ENCODE assay signal across 14 cellular contexts in the genomic region with DNA sequence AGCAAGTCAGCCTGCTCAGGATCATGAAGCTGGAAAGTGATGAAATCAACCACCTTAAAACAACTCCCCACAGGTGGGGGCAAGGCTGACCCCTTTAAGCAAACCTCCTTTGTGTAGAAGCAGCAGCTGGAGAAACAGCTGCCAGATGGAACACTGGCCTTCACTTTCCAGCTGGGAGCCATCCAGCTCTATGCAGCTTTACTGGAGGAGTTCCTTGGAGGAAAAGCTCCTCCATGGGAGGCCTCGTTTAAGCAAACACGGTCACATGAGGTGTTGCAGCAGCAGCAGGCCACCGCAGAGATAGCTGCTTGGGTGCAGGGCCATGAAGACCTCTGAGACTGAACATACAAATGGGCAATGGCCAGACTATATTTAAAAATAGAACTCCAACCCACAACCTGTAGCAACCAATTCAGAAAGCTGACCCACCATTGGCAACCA. TPM values are rescaled to one million over a fixed set of nuclear protein-coding genes. Genes with fewer than 3 reads are reported as not detected.
DNase-seq lines count a peak whose midpoint lies in the region; ATAC-seq, FAIRE-seq and TF ChIP-seq lines count a peak whose summit lies in the region.
"Had no signal": no experiment of that assay in that cellular context is flagged by ENCODE, and none has a peak within 500 bp of the region (broad histone marks: within the 10 kb centered on the region; RNA-seq: fewer than 3 reads in every experiment).

No MANE protein-coding gene starts in this region.

- no peaks in the 10 kb centered on the region for H3K9me3 ChIP-seq in K562 (replicated peaks; ENCODE audit: control insufficient read depth, insufficient read depth, low read depth, low read length)
- H3K9me3 ChIP-seq in left lung: no peaks in the 10 kb centered on the region
- H3K9me3 ChIP-seq in thyroid gland: no peaks in the 10 kb centered on the region
- H3K9me3 ChIP-seq: HAP-1 had no signal

- no peak overlapping the region for H3K27ac ChIP-seq in K562 (ENCODE audit: extremely low read depth, low read depth, low read length)
- H3K27ac ChIP-seq in left lung: no peak overlapping the region
- no peak overlapping the region for H3K27ac ChIP-seq in thyroid gland
- H3K27ac ChIP-seq: parathyroid adenoma had no signal

- H3K27me3 ChIP-seq in K562 (ENCODE audit: control insufficient read depth in 2 of 2, insufficient read depth in 2 of 2, low read length in 2 of 2): no peaks in the 10 kb centered on the region
- no peaks in the 10 kb centered on the region for H3K27me3 ChIP-seq in left lung
- H3K27me3 ChIP-seq in thyroid gland: no peaks in the 10 kb centered on the region

- no peaks in the 10 kb centered on the region for H4K20me1 ChIP-seq in K562 (replicated peaks; ENCODE audit: control insufficient read depth, insufficient read depth, low read length)

- no peak for TF ChIP-seq RAD21 in K562 (CRISPR knock-in tag; conservative IDR thresholded peaks at IDR 0.05 in 1 of 2, IDR thresholded peaks at IDR 0.05 in 1 of 2)

- POLR2A ChIA-PET in K562 (lab: Yijun Ruan, JAX): interaction anchor here (1.0 to 9.1 kb wide), 4 partner anchors 9 to 18 kb away, joined by 3 to 89 read pairs (median 3); a partner anchor contains a TSS

- DNase-seq in NCI-H2029 (lab: John Stamatoyannopoulos, UW) (peak; percentile 3), NCI-H2029 treated with DMSO at 0.1 percent for 48 hours (lab: John Stamatoyannopoulos, UW) (no peak), K562 (ENCODE audit: extremely low read depth in 1 of 4, low spot score in 3 of 4) (peak in 1 of 4 experiments; percentile 10), left lung (peak in 1 of 2 donors; percentile 49), thyroid gland (peak; percentile 61), T-helper 2 cell (no peak), GF-D8 (lab: John Stamatoyannopoulos, UW) (no peak), iPS-NIHi11 (ENCODE audit: low spot score) (no peak)
- DNase-seq: 8988T; activated B cell treated with CpG ODN at 0.5 μM for 24 hours; activated effector memory CD4-positive, alpha-beta T cell treated with anti-CD3 and anti-CD28 coated beads, Interleukin-2, amount 50 U/mL, for 16 hours; effector memory CD8-positive, alpha-beta T cell had no signal

- no TSS peak for BruUV-seq in K562 (replicated peaks; lab: Mats Ljungman, UMichigan)

- TF ChIP-seq POLR2A in K562 (conservative IDR thresholded peaks at IDR 0.05) (no peak), thyroid gland (IDR thresholded peaks at IDR 0.05) (no peak)

- no peak for TF ChIP-seq EP300 in K562 (IDR thresholded peaks at IDR 0.05; ENCODE audit: low read length)

- no peak overlapping the region for H3K4me2 ChIP-seq in K562 (ENCODE audit: insufficient read depth, low read length)

- TF ChIP-seq CTCF in K562 (IDR thresholded peaks at IDR 0.05 in 2 of 3, conservative IDR thresholded peaks at IDR 0.05 in 1 of 3; ENCODE audit: insufficient read depth in 2 of 3, low read depth in 1 of 3, low read length in 3 of 3) (no peak), left lung (IDR thresholded peaks at IDR 0.05) (no peak), thyroid gland (IDR thresholded peaks at IDR 0.05) (no peak)

- peak overlapping the region in 1 of 2 experiments; percentile 33; a peak in 1 of 4 replicates for H3K9ac ChIP-seq in K562 (ENCODE audit: insufficient read depth in 1 of 2, low read depth in 2 of 2, low read length in 2 of 2)
- H3K9ac ChIP-seq: parathyroid adenoma had no signal

- 9% methylated on average over 3 of the region's 3 CpGs for WGBS in K562 (ENCODE audit: insufficient coverage, low coverage, missing lambda C conversion rate)
- 17 to 47% methylated on average over 3 of the region's 3 CpGs for WGBS in thyroid gland, 2 donors

- H3K4me1 ChIP-seq in K562 (replicated peaks in 1 of 2; ENCODE audit: control insufficient read depth in 2 of 2, insufficient read depth in 2 of 2, low read length in 2 of 2) (peaks cover 9 to 23% of the 10 kb centered on the region in 2 experiments; a peak in 4 of 5 replicates), left lung (no peaks in the 10 kb centered on the region), thyroid gland (peaks cover 4 to 12% of the 10 kb centered on the region in 2 donors)
- H3K4me1 ChIP-seq: HAP-1 had no signal

- H2AFZ ChIP-seq in K562 (ENCODE audit: low read depth, low read length): peak overlapping the region; percentile 74
- H2AFZ ChIP-seq: parathyroid adenoma had no signal

- intact Hi-C loops in K562 (cut with micrococcal nuclease): no loop called here
- intact Hi-C loops in left lung (cut with DNase I): no loop called here
- intact Hi-C loops in thyroid gland (cut with DNase I): no loop called here

- H3K4me3 ChIP-seq in K562 (no peak overlapping the region), left lung (no peak overlapping the region), thyroid gland (replicated peaks in 1 of 3) (no peak overlapping the region)
- H3K4me3 ChIP-seq: HAP-1 had no signal

- in situ Hi-C loops in K562 (cut with MboI): no loop called here

- no peaks in the 10 kb centered on the region for H3K79me2 ChIP-seq in K562 (ENCODE audit: control insufficient read depth, insufficient read depth, low read length)
- H3K79me2 ChIP-seq: parathyroid adenoma had no signal

- CTCF ChIA-PET in K562 (lab: Yijun Ruan, JAX; ENCODE audit: low intra/inter-chr PET ratio): no interaction called here

- H3K9me1 ChIP-seq in K562 (ENCODE audit: control insufficient read depth, insufficient read depth, low read length): no peaks in the 10 kb centered on the region

- H3K36me3 ChIP-seq in K562 (ENCODE audit: control insufficient read depth, insufficient read depth, low read length): no peaks in the 10 kb centered on the region
- H3K36me3 ChIP-seq in left lung: no peaks in the 10 kb centered on the region
- H3K36me3 ChIP-seq in thyroid gland: no peaks in the 10 kb centered on the region
- H3K36me3 ChIP-seq: HAP-1 had no signal

- FAIRE-seq in K562 (lab: Jason Lieb, UNC): no peak

- ATAC-seq in K562 (peak; percentile 39), left lung (peak; percentile 43)
- ATAC-seq: effector memory CD8-positive, alpha-beta T cell had no signal

TF ChIP-seq in K562, 482 proteins besides CTCF, POLR2A, EP300 and RAD21 (continues in another document):
- TF ChIP-seq FOXK1 (CRISPR knock-in tag; IDR thresholded peaks at IDR 0.05; ENCODE audit: borderline replicate concordance): no peak
- TF ChIP-seq ZNF146 (CRISPR knock-in tag; IDR thresholded peaks at IDR 0.05; ENCODE audit: unreplicated experiment): no peak
- no peak for TF ChIP-seq SNIP1 (IDR thresholded peaks at IDR 0.05; ENCODE audit: low read depth)
- TF ChIP-seq, protein P1, sequence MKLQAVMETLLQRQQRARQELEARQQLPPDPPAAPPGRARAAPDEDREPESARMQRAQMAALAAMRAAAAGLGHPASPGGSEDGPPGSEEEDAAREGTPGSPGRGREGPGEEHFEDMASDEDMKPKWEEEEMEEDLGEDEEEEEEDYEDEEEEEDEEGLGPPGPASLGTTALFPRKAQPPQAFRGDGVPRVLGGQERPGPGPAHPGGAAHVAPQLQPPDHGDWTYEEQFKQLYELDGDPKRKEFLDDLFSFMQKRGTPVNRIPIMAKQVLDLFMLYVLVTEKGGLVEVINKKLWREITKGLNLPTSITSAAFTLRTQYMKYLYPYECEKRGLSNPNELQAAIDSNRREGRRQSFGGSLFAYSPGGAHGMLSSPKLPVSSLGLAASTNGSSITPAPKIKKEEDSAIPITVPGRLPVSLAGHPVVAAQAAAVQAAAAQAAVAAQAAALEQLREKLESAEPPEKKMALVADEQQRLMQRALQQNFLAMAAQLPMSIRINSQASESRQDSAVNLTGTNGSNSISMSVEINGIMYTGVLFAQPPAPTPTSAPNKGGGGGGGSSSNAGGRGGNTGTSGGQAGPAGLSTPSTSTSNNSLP (IDR thresholded peaks at IDR 0.05; ENCODE audit: borderline replicate concordance, low read depth, low read length): no peak
- TF ChIP-seq POLR2AphosphoS5 (IDR thresholded peaks at IDR 0.05; ENCODE audit: control insufficient read depth, insufficient read depth, low read depth, low read length): no peak
- TF ChIP-seq, protein P2, sequence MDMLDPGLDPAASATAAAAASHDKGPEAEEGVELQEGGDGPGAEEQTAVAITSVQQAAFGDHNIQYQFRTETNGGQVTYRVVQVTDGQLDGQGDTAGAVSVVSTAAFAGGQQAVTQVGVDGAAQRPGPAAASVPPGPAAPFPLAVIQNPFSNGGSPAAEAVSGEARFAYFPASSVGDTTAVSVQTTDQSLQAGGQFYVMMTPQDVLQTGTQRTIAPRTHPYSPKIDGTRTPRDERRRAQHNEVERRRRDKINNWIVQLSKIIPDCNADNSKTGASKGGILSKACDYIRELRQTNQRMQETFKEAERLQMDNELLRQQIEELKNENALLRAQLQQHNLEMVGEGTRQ (CRISPR knock-in tag; IDR thresholded peaks at IDR 0.05): peak; percentile 32
- no peak for TF ChIP-seq RBBP5 (IDR thresholded peaks at IDR 0.05; ENCODE audit: borderline replicate concordance, insufficient read depth, low read length, poor library complexity, severe bottlenecking)
- TF ChIP-seq POLR3A (IDR thresholded peaks at IDR 0.05; ENCODE audit: borderline replicate concordance, extremely low read depth, insufficient read depth, insufficient read length): no peak
- TF ChIP-seq NFE2 (IDR thresholded peaks at IDR 0.05; ENCODE audit: low read depth): no peak
- TF ChIP-seq TSC22D4 (tag; IDR thresholded peaks at IDR 0.05): no peak
- TF ChIP-seq GATA2 (CRISPR knock-in tag; IDR thresholded peaks at IDR 0.05): no peak
- TF ChIP-seq GTF2E2 (tag; IDR thresholded peaks at IDR 0.05): peak; percentile 43; the same call in 1 of the 2 replicates

RNA-seq across cellular contexts. Expression of a gene that starts 13.0 kb away (rescaled TPM):
- 91.9 and 204 TPM in 2 replicates for total RNA-seq in K562 (2011; cell fraction: chromatin; rRNA removed; ENCODE audit: low replicate concordance)
- total RNA-seq in K562 (2011; cell fraction: nucleolus; rRNA removed): 90.6 and 92.5 TPM in 2 replicates
- total RNA-seq in K562 (2011; cell fraction: nucleoplasm; rRNA removed): 67.2 and 68.6 TPM in 2 replicates
- total RNA-seq in K562 (2014; rRNA removed) (10.1 and 13.6 TPM in 2 replicates), K562 (2014; rRNA removed; fragmentation: Illumina TruSeq; extraction: Trizol) (9.2 and 9.6 TPM in 2 replicates), K562 (2015; rRNA removed; fragmentation: Illumina TruSeq; extraction: Trizol) (11.0 and 11.2 TPM in 2 replicates), K562 (2021) (24.0 and 26.8 TPM in 2 replicates), left lung (10 to 100 TPM; 17.0 to 28.4 TPM), thyroid gland (10 to 100 TPM; 45.4 to 92.4 (median 61.2) TPM)
- polyA plus RNA-seq in K562 (2011; rRNA removed) (8.8 and 11.9 TPM in 2 replicates), K562 (2014; fragmentation: Illumina TruSeq; extraction: Trizol) (17.9 and 18.8 TPM in 2 replicates), K562 (2014; fragmentation: Nextera tagmentation; extraction: Ambion mirVana) (1 to 10 TPM; 1.4 to 1.5 TPM), K562 (2014; rRNA removed) (17.2 and 17.3 TPM in 2 replicates)
- polyA plus RNA-seq in K562 (2011; cell fraction: cytosol; rRNA removed): 8.1 and 10.6 TPM in 2 replicates
- 72.9 and 124 TPM in 2 replicates for polyA plus RNA-seq in K562 (2011; cell fraction: nucleus; rRNA removed)
- polyA plus RNA-seq in K562 (2012): 16.0 and 23.5 TPM in 2 replicates
- polyA minus RNA-seq in K562 (2011; rRNA and poly(A)+ RNA removed): 11.9 and 15.3 TPM in 2 replicates
- 7.3 and 10.1 TPM in 2 replicates for polyA minus RNA-seq in K562 (2011; cell fraction: cytosol; rRNA and poly(A)+ RNA removed)
- polyA minus RNA-seq in K562 (2011; cell fraction: nucleus; rRNA and poly(A)+ RNA removed): 27.9 and 33.8 TPM in 2 replicates

Comparison
In these comparisons a context has a peak if more than half of its experiments do, and no peak if none do; other contexts are left out.
1. DNase-seq: peak in NCI-H2029 (single experiment) and thyroid gland (2 of 2); none in NCI-H2029 treated with DMSO at 0.1 percent for 48 hours (single experiment), T-helper 2 cell (0 of 5), GF-D8 (single experiment) and iPS-NIHi11 (single experiment).